ENCODE assay signal across 11 cellular contexts in genomic region chrX:54825716-54826428, GRCh38. TPM values are rescaled to one million over a fixed set of nuclear protein-coding genes. Genes with fewer than 3 reads are reported as not detected.
DNase-seq lines count a peak whose midpoint lies in the region; ATAC-seq and TF ChIP-seq lines count a peak whose summit lies in the region.
"Had no signal": no experiment of that assay in that cellular context is flagged by ENCODE, and none has a peak within 500 bp of the region (broad histone marks: within the 10 kb centered on the region; RNA-seq: fewer than 3 reads in every experiment).

No MANE protein-coding gene starts in this region.

- DNase-seq in SHP77 (lab: John Stamatoyannopoulos, UW) (peak; percentile 15 to 18), SHP77 treated with DMSO at 0.1 percent for 48 hours (lab: John Stamatoyannopoulos, UW) (no peak), memory B cell (ENCODE audit: low spot score in 2 of 2) (no peak), NCI-H1048 (lab: John Stamatoyannopoulos, UW) (no peak), RPMI8226 (no peak)
- peak in 1 of 2 donors; percentile 14 for DNase-seq in activated T-cell treated with anti-CD3 and anti-CD28 coated beads, Interleukin-2, amount 50 U/mL, for 72 hours
- DNase-seq: activated CD4-positive, CD25-positive, alpha-beta regulatory T cell treated with anti-CD3 and anti-CD28 coated beads, Interleukin-2, amount 50 U/mL, for 72 hours; NCI-H2171 had no signal

- no peak for TF ChIP-seq EP300 in Ishikawa (IDR thresholded peaks at IDR 0.05; ENCODE audit: borderline replicate concordance)

- peaks cover 0 to 1% of the 10 kb centered on the region in 2 donors for H3K9me3 Mint-ChIP-seq in activated T-cell treated with anti-CD3 and anti-CD28 coated beads, Interleukin-2, amount 50 U/mL, for 72 hours
- H3K9me3 Mint-ChIP-seq in memory B cell: no peaks in the 10 kb centered on the region

- H3K27ac Mint-ChIP-seq in activated T-cell treated with anti-CD3 and anti-CD28 coated beads, Interleukin-2, amount 50 U/mL, for 72 hours: no peak overlapping the region
- no peak overlapping the region for H3K27ac Mint-ChIP-seq in memory B cell

- ATAC-seq in activated T-cell treated with anti-CD3 and anti-CD28 coated beads, Interleukin-2, amount 50 U/mL, for 72 hours (replicated peaks in 1 of 2): peak; percentile 58 to 83
- ATAC-seq in memory B cell (ENCODE audit: low read depth) (peak; percentile 53), HG03457 (IDR thresholded peaks at IDR 0.05; ENCODE audit: unreplicated experiment) (no peak)

- no peaks in the 10 kb centered on the region for H3K4me1 Mint-ChIP-seq in activated T-cell treated with anti-CD3 and anti-CD28 coated beads, Interleukin-2, amount 50 U/mL, for 72 hours (ENCODE audit: low read depth)
- H3K4me1 Mint-ChIP-seq in memory B cell: peaks cover 4% of the 10 kb centered on the region

- H3K27me3 Mint-ChIP-seq in activated T-cell treated with anti-CD3 and anti-CD28 coated beads, Interleukin-2, amount 50 U/mL, for 72 hours (ENCODE audit: low read depth): peaks cover 16% of the 10 kb centered on the region
- H3K27me3 Mint-ChIP-seq in memory B cell: peaks cover 10% of the 10 kb centered on the region

- H3K4me3 Mint-ChIP-seq in activated T-cell treated with anti-CD3 and anti-CD28 coated beads, Interleukin-2, amount 50 U/mL, for 72 hours: no peak overlapping the region
- no peak overlapping the region for H3K4me3 Mint-ChIP-seq in memory B cell

- no peaks in the 10 kb centered on the region for H3K36me3 Mint-ChIP-seq in activated T-cell treated with anti-CD3 and anti-CD28 coated beads, Interleukin-2, amount 50 U/mL, for 72 hours (ENCODE audit: insufficient read depth in 2 of 2)
- H3K36me3 Mint-ChIP-seq in memory B cell: no peaks in the 10 kb centered on the region

- TF ChIP-seq RAD21 in Ishikawa (IDR thresholded peaks at IDR 0.05; ENCODE audit: low read depth): peak; percentile 10; the same call in 1 of the 2 replicates

TF ChIP-seq in Ishikawa, 13 proteins besides CTCF, POLR2A, EP300 and RAD21:
- TF ChIP-seq TAF1 (IDR thresholded peaks at IDR 0.05; ENCODE audit: low read depth): no peak
- TF ChIP-seq NFIC (IDR thresholded peaks at IDR 0.05): no peak
- TF ChIP-seq TEAD4 (IDR thresholded peaks at IDR 0.05): no peak
- no peak for TF ChIP-seq CEBPB (IDR thresholded peaks at IDR 0.05)
- TF ChIP-seq FOXM1 (IDR thresholded peaks at IDR 0.05; ENCODE audit: borderline replicate concordance, low read depth): no peak
- TF ChIP-seq EGR1 (IDR thresholded peaks at IDR 0.05): no peak
- no peak for TF ChIP-seq TCF12 (IDR thresholded peaks at IDR 0.05; ENCODE audit: low read depth)
- no peak for TF ChIP-seq ZBTB7A (IDR thresholded peaks at IDR 0.05; ENCODE audit: low read depth)
- no peak for TF ChIP-seq USF1 (IDR thresholded peaks at IDR 0.05)
- TF ChIP-seq MAX (IDR thresholded peaks at IDR 0.05): no peak
- TF ChIP-seq YY1 (IDR thresholded peaks at IDR 0.05; ENCODE audit: low read depth): no peak

RNA-seq across cellular contexts. Expression of gene MAGED2, which starts 18.3 kb away (rescaled TPM):
- 10 to 100 TPM; 49.7 to 54.1 TPM for total RNA-seq in activated T-cell treated with anti-CD3 and anti-CD28 coated beads, Interleukin-2, amount 50 U/mL, for 72 hours

RNA-seq across cellular contexts. Expression of gene ITIH6, which starts 27.8 kb away (rescaled TPM):
- not detected for total RNA-seq in activated T-cell treated with anti-CD3 and anti-CD28 coated beads, Interleukin-2, amount 50 U/mL, for 72 hours
- total RNA-seq: subcutaneous adipose tissue had no signal

Comparison
In these comparisons a context has a peak if more than half of its experiments do, and no peak if none do; other contexts are left out.
1. DNase-seq: peak in SHP77 (2 of 2); none in SHP77 treated with DMSO at 0.1 percent for 48 hours (single experiment), memory B cell (0 of 2), NCI-H1048 (single experiment) and RPMI8226 (single experiment).